Comparison of ENCODE assay signal across 29 cellular contexts in genomic region chr3:156183396-156183795, GRCh38.
"Had no signal": no experiment of that assay in that cellular context is flagged by ENCODE, and none has a peak within 500 bp of the region (broad histone marks: within the 10 kb centered on the region; RNA-seq: fewer than 3 reads in every experiment).

No MANE protein-coding gene starts in this region.

- H3K4me1 ChIP-seq: SJCRH30 had no signal

- H3K4me2 ChIP-seq: KMS-11, PC-9 had no signal

- H3K9me3 ChIP-seq: SJCRH30 had no signal

- H2AFZ ChIP-seq: PC-9 had no signal

- H3K4me3 ChIP-seq: PC-9, SJCRH30, SK-N-MC had no signal

- H3K27ac ChIP-seq: KMS-11, PC-9, RWPE1, SJCRH30, SK-N-MC had no signal

- DNase-seq: Karpas-422, MM.1S, MV-4-11, NCI-H1092, NCI-H1105, NCI-H1417 treated with DMSO at 0.1 percent for 48 hours, NCI-H1436 treated with DMSO at 0.1 percent for 48 hours, NCI-H1694 treated with DMSO at 0.1 percent for 48 hours, NCI-H187 treated with DMSO at 0.1 percent for 48 hours, NCI-H2029 treated with DMSO at 0.1 percent for 48 hours, NCI-H2081 treated with DMSO at 0.1 percent for 48 hours, NCI-H2107, NCI-H2171, NCI-H226, NCI-H446 treated with DMSO at 0.1 percent for 48 hours, NCI-H510A, NCI-H524, NCI-H526, NCI-H69, NCI-H748 treated with DMSO at 0.1 percent for 48 hours, PC-9, SHP77, SIG-M5, SJCRH30, T-cell had no signal

- H3K36me3 ChIP-seq: SJCRH30 had no signal

- FAIRE-seq: RCC 7860 had no signal

- H3K27me3 ChIP-seq: SJCRH30 had no signal

- H3K9ac ChIP-seq: KMS-11 had no signal
